In the genomic region with DNA sequence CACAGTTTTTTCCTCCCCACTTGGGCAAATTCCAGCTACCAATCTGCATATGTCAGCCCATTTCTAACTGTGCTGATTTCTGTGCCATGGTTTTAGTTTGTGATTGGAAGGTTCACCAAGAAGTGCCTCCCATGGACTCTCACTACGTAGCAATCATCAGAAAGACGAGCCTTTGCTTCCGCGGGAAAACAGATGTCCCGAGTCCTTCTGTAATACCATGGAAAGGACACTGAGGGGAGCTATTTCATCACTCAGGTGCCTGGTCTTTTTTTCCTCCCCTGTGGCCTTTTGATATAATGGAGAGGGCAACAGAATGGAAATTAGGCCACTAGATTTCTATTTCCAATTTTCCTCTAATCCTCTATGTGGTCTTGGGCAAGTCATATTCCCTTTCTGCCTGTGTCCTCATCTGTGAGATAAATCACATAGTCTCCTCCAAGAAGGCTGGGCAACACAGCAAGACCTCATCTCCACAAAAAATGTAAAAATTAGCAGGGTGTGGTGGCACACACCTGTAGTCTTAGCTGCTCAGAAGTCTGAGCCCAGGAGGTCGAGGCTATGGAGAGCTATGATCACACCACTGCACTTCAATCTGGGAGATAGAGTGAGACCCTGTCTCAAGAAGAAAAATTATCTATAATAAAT, we compare ENCODE assay signal across 8 cellular contexts. TPM values are rescaled to one million over a fixed set of nuclear protein-coding genes. Genes with fewer than 3 reads are reported as not detected.
DNase-seq lines count a peak whose midpoint lies in the region; ATAC-seq, FAIRE-seq and TF ChIP-seq lines count a peak whose summit lies in the region.

No MANE protein-coding gene starts in this region.

- H3K56ac ChIP-seq in H1 (replicated peaks; ENCODE audit: insufficient read length, low read depth, low read length) (no peak overlapping the region), mesendoderm (ENCODE audit: low read length) (no peak overlapping the region)

- TF ChIP-seq EP300 in H1 (IDR thresholded peaks at IDR 0.05; ENCODE audit: borderline replicate concordance in 1 of 2, low read depth in 2 of 2, low read length in 2 of 2), result 0 out of 3 replicates have a peak, but pooled peaks of 1 of the 2 experiments have one; percentile 20

- H3K79me1 ChIP-seq in H1 (ENCODE audit: low read depth, low read length), result no peaks in the 10 kb centered on the region
- no peaks in the 10 kb centered on the region for H3K79me1 ChIP-seq in mesendoderm (ENCODE audit: low read length)

- H2BK120ac ChIP-seq in H1 (replicated peaks; ENCODE audit: low read depth, low read length) (no peak overlapping the region), mesendoderm (ENCODE audit: low read depth, low read length) (no peak overlapping the region)

- peaks cover 22% of the 10 kb centered on the region for H3K27me3 Mint-ChIP-seq in T-helper 2 cell treated with Interferon-gamma antibody and Interleukin-4, amounts not matched to agents 5 μg/mL and 100 μg/mL, for 36 hours (ENCODE audit: low read depth)

- H4K5ac ChIP-seq in H1 (ENCODE audit: insufficient read length, low read depth, low read length), result no peak overlapping the region
- no peak overlapping the region for H4K5ac ChIP-seq in mesendoderm (ENCODE audit: low read length)

- H3K23me2 ChIP-seq in H1 (ENCODE audit: low read depth, low read length), result no peaks in the 10 kb centered on the region

- DNase-seq in Right ventricle myocardium inferior (ENCODE audit: missing footprints) (no peak), cardiac septum (ENCODE audit: low spot score) (no peak), NB4 (ENCODE audit: low read depth) (peak; percentile 54), RPMI8226 (peak; percentile 79), H1 (ENCODE audit: low read depth in 1 of 2, low spot score in 2 of 2) (no peak), mesendoderm (peak; percentile 81)
- no peak for DNase-seq in T-helper 2 cell treated with Interferon-gamma antibody and Interleukin-4, amounts not matched to agents 5 μg/mL and 100 μg/mL, for 36 hours (ENCODE audit: low spot score)
- DNase-seq in stimulated activated naive CD4-positive, alpha-beta T cell treated with Interleukin-2 at 50 U/mL for 16 hours (lab: John Stamatoyannopoulos, UW), result no peak

- intact Hi-C loops in Right ventricle myocardium inferior (cut with DNase I) (loop anchor here (1.0 to 2.0 kb wide), 4 partner anchors 34 to 128 kb away; no protein-coding TSS in a partner anchor), cardiac septum (cut with DNase I) (loop anchor here (1.0 to 2.0 kb wide), 3 partner anchors 34 to 126 kb away; no protein-coding TSS in a partner anchor)

- H3K14ac ChIP-seq in H1 (ENCODE audit: insufficient read length), result no peak overlapping the region

- POLR2A ChIA-PET in H1 (lab: Charles Lee; ENCODE audit: partially characterized antibody), result interaction anchor here (0.7 to 1.3 kb wide), 8 partner anchors 10 to 127 kb away, joined by 3 read pairs; partner anchors contain the start of gene BLACAT1

- H3K27ac Mint-ChIP-seq in T-helper 2 cell treated with Interferon-gamma antibody and Interleukin-4, amounts not matched to agents 5 μg/mL and 100 μg/mL, for 36 hours, result no peak overlapping the region

- H2BK15ac ChIP-seq in H1 (ENCODE audit: low read length) (no peak overlapping the region), mesendoderm (replicated peaks; ENCODE audit: low read depth) (no peak overlapping the region)

- H2BK20ac ChIP-seq in H1 (ENCODE audit: low read length), result no peak overlapping the region

- no peak overlapping the region for H3K4me3 Mint-ChIP-seq in T-helper 2 cell treated with Interferon-gamma antibody and Interleukin-4, amounts not matched to agents 5 μg/mL and 100 μg/mL, for 36 hours

- H3K23ac ChIP-seq in H1 (ENCODE audit: insufficient read length), result no peak overlapping the region
- H3K23ac ChIP-seq in mesendoderm (ENCODE audit: low read length), result no peak overlapping the region

- TF ChIP-seq CTCF in NB4 (IDR thresholded peaks at IDR 0.05; ENCODE audit: low read depth, low read length) (peak; percentile 49), H1 (IDR thresholded peaks at IDR 0.05; ENCODE audit: control extremely low read depth in 1 of 3, insufficient read depth in 1 of 3, low read depth in 1 of 3, low read length in 3 of 3) (peak; percentile 27 to 93 (median 90))

- H2BK5ac ChIP-seq in H1 (ENCODE audit: low read depth, low read length), result no peak overlapping the region
- H2BK5ac ChIP-seq in mesendoderm (ENCODE audit: low read length), result no peak overlapping the region

- H4K8ac ChIP-seq in H1 (ENCODE audit: extremely low read depth, insufficient read depth, low read length) (no peak overlapping the region), mesendoderm (ENCODE audit: low read depth, low read length) (no peak overlapping the region)

- CTCF ChIA-PET in H1 (lab: Charles Lee; ENCODE audit: partially characterized antibody), result interaction anchor here (0.7 to 5.8 kb wide), 57 partner anchors 12 to 314 kb away, joined by 3 to 98 read pairs (median 5); partner anchors contain the start of genes BLACAT1 and KLHDC8A

- H3K9me3 Mint-ChIP-seq in T-helper 2 cell treated with Interferon-gamma antibody and Interleukin-4, amounts not matched to agents 5 μg/mL and 100 μg/mL, for 36 hours, result no peaks in the 10 kb centered on the region

- H3K27me3 ChIP-seq in H1 (replicated peaks in 1 of 4; ENCODE audit: control insufficient read depth in 3 of 4, extremely low read depth in 1 of 4, insufficient read depth in 3 of 4, low read length in 3 of 4) (no peaks in the 10 kb centered on the region), mesendoderm (ENCODE audit: insufficient read depth, low read length, poor library complexity) (no peaks in the 10 kb centered on the region)

- no peak overlapping the region for H2AFZ ChIP-seq in H1 (ENCODE audit: low read length)

- TF ChIP-seq POLR2A in NB4 (IDR thresholded peaks at IDR 0.05; ENCODE audit: extremely low read depth, insufficient read length) (no peak), H1 (IDR thresholded peaks at IDR 0.05; ENCODE audit: control extremely low read depth in 1 of 2, low read depth in 2 of 2, low read length in 2 of 2) (no peak)

- H3K9me3 ChIP-seq in H1 (ENCODE audit: insufficient read depth in 2 of 2, low read depth in 1 of 2, low read length in 1 of 2), result no peaks in the 10 kb centered on the region

- H3K4me3 ChIP-seq in NB4 (ENCODE audit: low read depth, low read length) (no peak overlapping the region), H1 (ENCODE audit: extremely low read depth in 1 of 4, insufficient read depth in 2 of 4, low read depth in 3 of 4, low read length in 4 of 4) (no peak overlapping the region), mesendoderm (ENCODE audit: low read length) (no peak overlapping the region)

- no peaks in the 10 kb centered on the region for H3K79me2 ChIP-seq in H1 (ENCODE audit: control insufficient read depth in 1 of 2, insufficient read depth in 2 of 2, low read length in 2 of 2)
- H3K79me2 ChIP-seq in mesendoderm (ENCODE audit: control insufficient read depth, insufficient read depth, low read length), result no peaks in the 10 kb centered on the region

- H3K36me3 Mint-ChIP-seq in T-helper 2 cell treated with Interferon-gamma antibody and Interleukin-4, amounts not matched to agents 5 μg/mL and 100 μg/mL, for 36 hours (ENCODE audit: low read depth), result no peaks in the 10 kb centered on the region

- no peak overlapping the region for H4K91ac ChIP-seq in H1 (replicated peaks; ENCODE audit: insufficient read length, low read length)

- H3K4me1 ChIP-seq in H1 (replicated peaks in 1 of 4; ENCODE audit: control insufficient read depth in 3 of 4, insufficient read depth in 4 of 4, low read length in 3 of 4) (no peaks in the 10 kb centered on the region), mesendoderm (ENCODE audit: control insufficient read depth, low read depth, low read length) (no peaks in the 10 kb centered on the region)

- H3K27ac ChIP-seq in H1 (ENCODE audit: low read depth, low read length), result no peak overlapping the region
- H3K27ac ChIP-seq in mesendoderm (ENCODE audit: low read depth, low read length), result no peak overlapping the region

- H3K9ac ChIP-seq in H1 (replicated peaks in 1 of 4; ENCODE audit: extremely low read depth in 1 of 4, low read depth in 3 of 4, low read length in 3 of 4) (no peak overlapping the region), mesendoderm (ENCODE audit: low read length) (no peak overlapping the region)

- H2AK5ac ChIP-seq in H1 (ENCODE audit: low read depth, low read length) (no peak overlapping the region), mesendoderm (ENCODE audit: low read length) (no peak overlapping the region)

- peak; percentile 79 for ATAC-seq in Right ventricle myocardium inferior

- H3K36me3 ChIP-seq in H1 (ENCODE audit: control insufficient read depth in 2 of 4, insufficient read depth in 4 of 4, low read length in 3 of 4) (no peaks in the 10 kb centered on the region), mesendoderm (ENCODE audit: control insufficient read depth, insufficient read depth, low read length) (no peaks in the 10 kb centered on the region)

- H2BK12ac ChIP-seq in H1 (ENCODE audit: low read depth, low read length), result no peak overlapping the region

- H3K4me2 ChIP-seq in H1 (ENCODE audit: insufficient read depth in 1 of 2, low read depth in 2 of 2, low read length in 2 of 2), result no peak overlapping the region
- no peak overlapping the region for H3K4me2 ChIP-seq in mesendoderm (ENCODE audit: low read length)

- no peaks in the 10 kb centered on the region for H4K20me1 ChIP-seq in H1 (replicated peaks in 1 of 2; ENCODE audit: control insufficient read depth in 1 of 2, insufficient read depth in 2 of 2, low read length in 2 of 2)

- TF ChIP-seq RAD21 in H1 (IDR thresholded peaks at IDR 0.05 in 1 of 2, conservative IDR thresholded peaks at IDR 0.05 in 1 of 2; ENCODE audit: low read depth in 2 of 2, low read length in 2 of 2), result peak; percentile 99 to 100

- FAIRE-seq in H1 (lab: Jason Lieb, UNC), result peak; percentile 95

- H3K18ac ChIP-seq in H1 (ENCODE audit: extremely low read depth, low read length) (no peak overlapping the region), mesendoderm (ENCODE audit: low read length) (no peak overlapping the region)

- H3K4me1 Mint-ChIP-seq in T-helper 2 cell treated with Interferon-gamma antibody and Interleukin-4, amounts not matched to agents 5 μg/mL and 100 μg/mL, for 36 hours (ENCODE audit: low read depth), result no peaks in the 10 kb centered on the region

- H3K4ac ChIP-seq in H1 (replicated peaks; ENCODE audit: insufficient read length, low read depth, low read length), result no peak overlapping the region
- no peak overlapping the region for H3K4ac ChIP-seq in mesendoderm (ENCODE audit: low read depth, low read length)

- 12% methylated on average over 6 of the region's 6 CpGs; no CpG with 5 or more reads in 1 of the 2 experiments for WGBS in H1 (ENCODE audit: extremely low coverage in 1 of 2, insufficient coverage in 1 of 2, insufficient read length in 1 of 2, insufficient replicate concordance in 2 of 2, low coverage in 1 of 2, low lambda C conversion rate in 2 of 2, missing lambda C conversion rate in 1 of 2), 2 experiments
- WGBS in mesendoderm (ENCODE audit: extremely low coverage, insufficient coverage, low lambda C conversion rate), result no CpG with 5 or more reads among the region's 6 CpGs

RNA-seq across cellular contexts. Expression of gene LEMD1, which starts 24.8 kb away (rescaled TPM):
- not detected for total RNA-seq in Right ventricle myocardium inferior
- total RNA-seq in cardiac septum, result not detected
- total RNA-seq in H1 (2021; fragmentation: NEBNext Ultra II Directional; extraction: Animal tissue kit (Norgen Biotek cat#: 25700)), result 9.7 and 10.5 TPM in 2 replicates
- polyA plus RNA-seq in H1 (2011; rRNA removed), result 10.0 and 10.8 TPM in 2 replicates
- polyA plus RNA-seq in H1 (2011; cell fraction: cytosol; rRNA removed), result 10.9 TPM
- polyA plus RNA-seq in H1 (2011; cell fraction: nucleus; rRNA removed), result 23.6 TPM
- 10.3 to 15.4 TPM (median 12.6 TPM) in 4 replicates for polyA plus RNA-seq in H1 (2012, experiment 1 of 2)
- 7.8 TPM for polyA plus RNA-seq in H1 (2012, experiment 2 of 2)
- 6.0 TPM for polyA plus RNA-seq in H1 (2013, experiment 1 of 2)
- polyA plus RNA-seq in H1 (2013, experiment 2 of 2), result 5.7 TPM
- polyA minus RNA-seq in H1 (2011; rRNA and poly(A)+ RNA removed), result 14.7 and 17.6 TPM in 2 replicates
- polyA minus RNA-seq in H1 (2011; cell fraction: cytosol; rRNA and poly(A)+ RNA removed), result 13.7 TPM
- polyA minus RNA-seq in H1 (2011; cell fraction: nucleus; rRNA and poly(A)+ RNA removed), result 13.6 TPM
- polyA plus RNA-seq in mesendoderm (2013, experiment 1 of 2), result 4.3 TPM
- polyA plus RNA-seq in mesendoderm (2013, experiment 2 of 2), result 4.4 TPM

RNA-seq across cellular contexts. Expression of gene KLHDC8A, which starts 40.4 kb away (rescaled TPM):
- total RNA-seq in Right ventricle myocardium inferior (not detected), cardiac septum (not detected)
- 2.5 and 3.4 TPM in 2 replicates for total RNA-seq in H1 (2021; fragmentation: NEBNext Ultra II Directional; extraction: Animal tissue kit (Norgen Biotek cat#: 25700))
- 1.9 and 2.5 TPM in 2 replicates for polyA plus RNA-seq in H1 (2011; rRNA removed)
- polyA plus RNA-seq in H1 (2011; cell fraction: cytosol; rRNA removed), result 2.4 TPM
- 2.4 TPM for polyA plus RNA-seq in H1 (2011; cell fraction: nucleus; rRNA removed)
- 0.83 to 2.1 TPM (median 1.5 TPM) in 4 replicates for polyA plus RNA-seq in H1 (2012, experiment 1 of 2)
- polyA plus RNA-seq in H1 (2012, experiment 2 of 2), result 1.4 TPM
- polyA plus RNA-seq in H1 (2013, experiment 1 of 2), result 3.5 TPM
- 3.8 TPM for polyA plus RNA-seq in H1 (2013, experiment 2 of 2)
- 2.5 and 4.2 TPM in 2 replicates for polyA minus RNA-seq in H1 (2011; rRNA and poly(A)+ RNA removed)
- polyA minus RNA-seq in H1 (2011; cell fraction: cytosol; rRNA and poly(A)+ RNA removed), result 1.4 TPM
- 1.00 TPM for polyA minus RNA-seq in H1 (2011; cell fraction: nucleus; rRNA and poly(A)+ RNA removed)
- polyA plus RNA-seq in mesendoderm (2013, experiment 1 of 2), result 0.62 TPM
- polyA plus RNA-seq in mesendoderm (2013, experiment 2 of 2), result 0.56 TPM

RNA-seq across cellular contexts. Expression of gene BLACAT1, which starts 58.8 kb away (rescaled TPM):
- total RNA-seq in Right ventricle myocardium inferior, result not detected
- total RNA-seq in cardiac septum, result not detected
- 3.5 and 3.8 TPM in 2 replicates for total RNA-seq in H1 (2021; fragmentation: NEBNext Ultra II Directional; extraction: Animal tissue kit (Norgen Biotek cat#: 25700))
- polyA plus RNA-seq in H1 (2011; rRNA removed), result 6.3 and 10.5 TPM in 2 replicates
- 7.2 TPM for polyA plus RNA-seq in H1 (2011; cell fraction: cytosol; rRNA removed)
- 18.7 TPM for polyA plus RNA-seq in H1 (2011; cell fraction: nucleus; rRNA removed)
- polyA plus RNA-seq in H1 (2012, experiment 1 of 2), result 6.7 to 8.3 TPM (median 7.4 TPM) in 4 replicates
- polyA plus RNA-seq in H1 (2012, experiment 2 of 2), result 5.7 TPM
- 3.9 TPM for polyA plus RNA-seq in H1 (2013, experiment 1 of 2)
- 3.9 TPM for polyA plus RNA-seq in H1 (2013, experiment 2 of 2)
- polyA minus RNA-seq in H1 (2011; rRNA and poly(A)+ RNA removed), result 13.1 and 19.7 TPM in 2 replicates
- polyA minus RNA-seq in H1 (2011; cell fraction: cytosol; rRNA and poly(A)+ RNA removed), result 4.6 TPM
- polyA minus RNA-seq in H1 (2011; cell fraction: nucleus; rRNA and poly(A)+ RNA removed), result 11.3 TPM
- 2.8 TPM for polyA plus RNA-seq in mesendoderm (2013, experiment 1 of 2)
- 2.7 TPM for polyA plus RNA-seq in mesendoderm (2013, experiment 2 of 2)

Comparison
In these comparisons a context has a peak if more than half of its experiments do, and no peak if none do; other contexts are left out.
1. DNase-seq: peak in NB4 (single experiment), RPMI8226 (single experiment) and mesendoderm (single experiment); none in Right ventricle myocardium inferior (single experiment), cardiac septum (single experiment), H1 (0 of 2), T-helper 2 cell treated with Interferon-gamma antibody and Interleukin-4, amounts not matched to agents 5 μg/mL and 100 μg/mL, for 36 hours (single experiment) and stimulated activated naive CD4-positive, alpha-beta T cell treated with Interleukin-2 at 50 U/mL for 16 hours (single experiment).
2. RNA of gene LEMD1, which starts 24.8 kb away (total RNA-seq): 9.7 to 10.5 TPM in H1; not detected in Right ventricle myocardium inferior (single experiment) and not detected in cardiac septum (single experiment); every median in the first group is over 10 times any median in the second.